Comparison of ENCODE assay signal across 8 cellular contexts in the genomic region with DNA sequence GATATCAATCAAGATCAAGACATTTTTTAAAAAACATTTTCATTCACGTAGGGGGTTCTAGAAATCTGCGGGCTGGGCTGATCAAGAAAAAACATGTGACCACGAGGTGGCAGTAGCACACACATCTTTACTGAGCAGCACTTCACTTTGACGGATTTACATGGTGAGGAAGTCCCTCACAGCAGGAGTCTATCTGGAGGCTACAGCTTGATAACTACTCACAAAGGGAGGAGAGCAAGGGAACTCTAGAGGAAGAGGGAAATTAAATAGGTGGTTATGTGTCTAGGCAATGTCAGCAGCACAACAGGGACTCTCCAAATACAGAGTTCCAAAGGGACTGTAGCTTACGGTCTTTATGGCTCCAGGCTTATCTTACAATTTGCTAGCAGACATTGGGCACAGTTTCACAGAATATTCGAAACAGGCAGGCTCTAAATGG.
DNase-seq lines count a peak whose midpoint lies in the region; ATAC-seq, FAIRE-seq and TF ChIP-seq lines count a peak whose summit lies in the region.

No MANE protein-coding gene starts in this region.

- peak; percentile 82 to 88 for TF ChIP-seq RAD21 in H1 (IDR thresholded peaks at IDR 0.05 in 1 of 2, conservative IDR thresholded peaks at IDR 0.05 in 1 of 2; ENCODE audit: low read depth in 2 of 2, low read length in 2 of 2)

- no peak overlapping the region for H3K4ac ChIP-seq in H1 (replicated peaks; ENCODE audit: insufficient read length, low read depth, low read length)

- in situ Hi-C loops in GM13977 (cut with MboI; ENCODE audit: low pct_unique_long_range_greater_than_20kb, low sequenced_read_pairs, unreplicated experiment): no loop called here

- no peak overlapping the region for H4K8ac ChIP-seq in H1 (ENCODE audit: extremely low read depth, insufficient read depth, low read length)

- H2AFZ ChIP-seq in H1 (ENCODE audit: low read length) (peak overlapping the region; percentile 85; the same call in 1 of the 2 replicates), osteoblast (ENCODE audit: low read length) (no peak overlapping the region)

- H3K4me3 ChIP-seq in H1 (ENCODE audit: extremely low read depth in 1 of 4, insufficient read depth in 2 of 4, low read depth in 3 of 4, low read length in 4 of 4) (0 out of 8 replicates have a peak overlapping the region, but pooled peaks of 1 of the 4 experiments have one; percentile 28), osteoblast (ENCODE audit: insufficient read depth, low read length) (no peak overlapping the region)

- H4K20me1 ChIP-seq in H1 (replicated peaks in 1 of 2; ENCODE audit: control insufficient read depth in 1 of 2, insufficient read depth in 2 of 2, low read length in 2 of 2) (no peaks in the 10 kb centered on the region), osteoblast (ENCODE audit: insufficient read depth, low read length) (no peaks in the 10 kb centered on the region)

- 25% methylated on average over 6 of the region's 6 CpGs; no CpG with 5 or more reads in 1 of the 2 experiments for WGBS in H1 (ENCODE audit: extremely low coverage in 1 of 2, insufficient coverage in 1 of 2, insufficient read length in 1 of 2, insufficient replicate concordance in 2 of 2, low coverage in 1 of 2, low lambda C conversion rate in 2 of 2, missing lambda C conversion rate in 1 of 2), 2 experiments

- CTCF ChIA-PET in H1 (lab: Charles Lee; ENCODE audit: partially characterized antibody): interaction anchor here (0.6 to 1.6 kb wide), 14 partner anchors 9 to 316 kb away, joined by 3 to 7 read pairs (median 4); a partner anchor contains a TSS

- H3K14ac ChIP-seq in H1 (ENCODE audit: insufficient read length): no peak overlapping the region

- no peak overlapping the region for H4K5ac ChIP-seq in H1 (ENCODE audit: insufficient read length, low read depth, low read length)

- peak overlapping the region in 1 of 2 experiments; percentile 40; a peak in 1 of 4 replicates for H3K4me2 ChIP-seq in H1 (ENCODE audit: insufficient read depth in 1 of 2, low read depth in 2 of 2, low read length in 2 of 2)
- H3K4me2 ChIP-seq in osteoblast (ENCODE audit: insufficient read depth, low read length): no peak overlapping the region

- peak; percentile 68 to 69 for DNase-seq in AML-193 (lab: John Stamatoyannopoulos, UW)
- peak; percentile 38 for DNase-seq in GM13977 (ENCODE audit: low spot score)
- peak; percentile 87 for DNase-seq in NAMALWA (ENCODE audit: low spot score)
- DNase-seq in SIG-M5 treated with dmso at 0.1 percent for 504 hours (lab: John Stamatoyannopoulos, UW; ENCODE audit: unreplicated experiment): peak; percentile 81
- DNase-seq in H1 (ENCODE audit: low read depth in 1 of 2, low spot score in 2 of 2): peak; percentile 58 to 82
- no peak for DNase-seq in osteoblast (ENCODE audit: insufficient read length, low spot score, missing footprints)
- DNase-seq in GOT3 (lab: John Stamatoyannopoulos, UW): no peak

- H2BK20ac ChIP-seq in H1 (ENCODE audit: low read length): no peak overlapping the region

- H3K27ac ChIP-seq in H1 (ENCODE audit: low read depth, low read length) (no peak overlapping the region), osteoblast (ENCODE audit: low read depth, low read length) (no peak overlapping the region)

- H3K36me3 ChIP-seq in H1 (ENCODE audit: control insufficient read depth in 2 of 4, insufficient read depth in 4 of 4, low read length in 3 of 4) (no peaks in the 10 kb centered on the region), osteoblast (ENCODE audit: insufficient read depth, low read length) (no peaks in the 10 kb centered on the region)

- no peak overlapping the region for H3K18ac ChIP-seq in H1 (ENCODE audit: extremely low read depth, low read length)

- no peaks in the 10 kb centered on the region for H3K79me1 ChIP-seq in H1 (ENCODE audit: low read depth, low read length)

- H2BK5ac ChIP-seq in H1 (ENCODE audit: low read depth, low read length): no peak overlapping the region

- POLR2A ChIA-PET in H1 (lab: Charles Lee; ENCODE audit: partially characterized antibody): no interaction called here

- ATAC-seq in HG02642 (IDR thresholded peaks at IDR 0.05; ENCODE audit: poor library complexity, unreplicated experiment): peak; percentile 95

- H3K9ac ChIP-seq in H1 (replicated peaks in 1 of 4; ENCODE audit: extremely low read depth in 1 of 4, low read depth in 3 of 4, low read length in 3 of 4): no peak overlapping the region

- no peak overlapping the region for H3K56ac ChIP-seq in H1 (replicated peaks; ENCODE audit: insufficient read length, low read depth, low read length)

- TF ChIP-seq CTCF in GM13977 (IDR thresholded peaks at IDR 0.05; ENCODE audit: extremely low read depth, insufficient read depth, missing control alignments): peak; percentile 76
- peak; percentile 43 to 79 (median 72) for TF ChIP-seq CTCF in H1 (IDR thresholded peaks at IDR 0.05; ENCODE audit: control extremely low read depth in 1 of 3, insufficient read depth in 1 of 3, low read depth in 1 of 3, low read length in 3 of 3)
- TF ChIP-seq CTCF in osteoblast (IDR thresholded peaks at IDR 0.05; ENCODE audit: extremely low read depth, low read depth, low read length): peak; percentile 76

- peaks cover 0 to 7% (median 0%) of the 10 kb centered on the region in 4 experiments; a peak in 2 of 7 replicates for H3K4me1 ChIP-seq in H1 (replicated peaks in 1 of 4; ENCODE audit: control insufficient read depth in 3 of 4, insufficient read depth in 4 of 4, low read length in 3 of 4)
- H3K4me1 ChIP-seq in osteoblast (ENCODE audit: insufficient read depth, low read length): no peaks in the 10 kb centered on the region

- peak; percentile 99 for FAIRE-seq in H1 (lab: Jason Lieb, UNC)

- peak overlapping the region; percentile 4 for H2BK120ac ChIP-seq in H1 (replicated peaks; ENCODE audit: low read depth, low read length)

- no peak overlapping the region; the same call in 1 of the 2 replicates for H2BK12ac ChIP-seq in H1 (ENCODE audit: low read depth, low read length)

- no peak for TF ChIP-seq EP300 in H1 (IDR thresholded peaks at IDR 0.05; ENCODE audit: borderline replicate concordance in 1 of 2, low read depth in 2 of 2, low read length in 2 of 2)

- peaks cover 4% of the 10 kb centered on the region; the same call in 1 of the 2 replicates for H3K23me2 ChIP-seq in H1 (ENCODE audit: low read depth, low read length)

- H2BK15ac ChIP-seq in H1 (ENCODE audit: low read length): no peak overlapping the region

- H3K27me3 ChIP-seq in H1 (replicated peaks in 1 of 4; ENCODE audit: control insufficient read depth in 3 of 4, extremely low read depth in 1 of 4, insufficient read depth in 3 of 4, low read length in 3 of 4) (no peaks in the 10 kb centered on the region), osteoblast (ENCODE audit: insufficient read depth, low read length) (no peaks in the 10 kb centered on the region)

- no peak for TF ChIP-seq POLR2A in H1 (IDR thresholded peaks at IDR 0.05; ENCODE audit: control extremely low read depth in 1 of 2, low read depth in 2 of 2, low read length in 2 of 2)

- H3K9me3 ChIP-seq in H1 (ENCODE audit: insufficient read depth in 2 of 2, low read depth in 1 of 2, low read length in 1 of 2): no peaks in the 10 kb centered on the region
- H3K9me3 ChIP-seq in osteoblast (ENCODE audit: low read depth, low read length): no peaks in the 10 kb centered on the region

- H4K91ac ChIP-seq in H1 (replicated peaks; ENCODE audit: insufficient read length, low read length): no peak overlapping the region

- H2AK5ac ChIP-seq in H1 (ENCODE audit: low read depth, low read length): no peak overlapping the region

- no peak overlapping the region for H3K23ac ChIP-seq in H1 (ENCODE audit: insufficient read length)

- H3K79me2 ChIP-seq in H1 (ENCODE audit: control insufficient read depth in 1 of 2, insufficient read depth in 2 of 2, low read length in 2 of 2) (no peaks in the 10 kb centered on the region), osteoblast (ENCODE audit: insufficient read depth, low read length) (no peaks in the 10 kb centered on the region)

TF ChIP-seq in H1, 55 proteins besides CTCF, POLR2A, EP300 and RAD21:
- TF ChIP-seq RNF2 (IDR thresholded peaks at IDR 0.05; ENCODE audit: borderline replicate concordance, low read depth, low read length, missing control alignments, poor library complexity, severe bottlenecking): no peak
- TF ChIP-seq NANOG (IDR thresholded peaks at IDR 0.05; ENCODE audit: insufficient read depth, low read depth, low read length, poor library complexity, severe bottlenecking): peak; percentile 52
- TF ChIP-seq TCF12 (IDR thresholded peaks at IDR 0.05; ENCODE audit: low read depth, low read length): 0 out of 2 replicates have a peak, but pooled peaks have one; percentile 37
- peak; percentile 58 for TF ChIP-seq EGR1 (IDR thresholded peaks at IDR 0.05; ENCODE audit: borderline replicate concordance, low read depth, low read length)
- 0 out of 4 replicates have a peak, but pooled peaks of 1 of the 2 experiments have one; percentile 46 for TF ChIP-seq HDAC2 (IDR thresholded peaks at IDR 0.05; ENCODE audit: borderline replicate concordance in 1 of 2, low read depth in 2 of 2, low read length in 2 of 2)
- 0 out of 2 replicates have a peak, but pooled peaks have one; percentile 71 for TF ChIP-seq YY1 (IDR thresholded peaks at IDR 0.05; ENCODE audit: low read depth, low read length)
- TF ChIP-seq RFX5 (IDR thresholded peaks at IDR 0.05; ENCODE audit: borderline replicate concordance, low read depth, low read length): no peak
- TF ChIP-seq SP1 (IDR thresholded peaks at IDR 0.05; ENCODE audit: low read depth, low read length): peak; percentile 37; the same call in 1 of the 2 replicates
- no peak for TF ChIP-seq TAF1 (IDR thresholded peaks at IDR 0.05; ENCODE audit: low read depth, low read length)
- TF ChIP-seq HDAC6 (IDR thresholded peaks at IDR 0.05; ENCODE audit: low read depth, low read length): no peak
- TF ChIP-seq, protein P1, sequence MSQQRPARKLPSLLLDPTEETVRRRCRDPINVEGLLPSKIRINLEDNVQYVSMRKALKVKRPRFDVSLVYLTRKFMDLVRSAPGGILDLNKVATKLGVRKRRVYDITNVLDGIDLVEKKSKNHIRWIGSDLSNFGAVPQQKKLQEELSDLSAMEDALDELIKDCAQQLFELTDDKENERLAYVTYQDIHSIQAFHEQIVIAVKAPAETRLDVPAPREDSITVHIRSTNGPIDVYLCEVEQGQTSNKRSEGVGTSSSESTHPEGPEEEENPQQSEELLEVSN (IDR thresholded peaks at IDR 0.05): no peak
- TF ChIP-seq KDM5A (IDR thresholded peaks at IDR 0.05; ENCODE audit: low read length): no peak
TF ChIP-seq in H1: peak in this region for 6.

Comparison
In these comparisons a context has a peak if more than half of its experiments do, and no peak if none do; other contexts are left out.
1. DNase-seq: peak in AML-193 (2 of 2), GM13977 (single experiment), NAMALWA (single experiment), SIG-M5 treated with dmso at 0.1 percent for 504 hours (single experiment) and H1 (2 of 2); none in osteoblast (single experiment) and GOT3 (single experiment).
2. Peak in every context shown above with its lines, with median percentiles within 50 percentile points of each other: CTCF ChIP-seq.